27 cellular contexts compared by ENCODE assay signal in the genomic region with DNA sequence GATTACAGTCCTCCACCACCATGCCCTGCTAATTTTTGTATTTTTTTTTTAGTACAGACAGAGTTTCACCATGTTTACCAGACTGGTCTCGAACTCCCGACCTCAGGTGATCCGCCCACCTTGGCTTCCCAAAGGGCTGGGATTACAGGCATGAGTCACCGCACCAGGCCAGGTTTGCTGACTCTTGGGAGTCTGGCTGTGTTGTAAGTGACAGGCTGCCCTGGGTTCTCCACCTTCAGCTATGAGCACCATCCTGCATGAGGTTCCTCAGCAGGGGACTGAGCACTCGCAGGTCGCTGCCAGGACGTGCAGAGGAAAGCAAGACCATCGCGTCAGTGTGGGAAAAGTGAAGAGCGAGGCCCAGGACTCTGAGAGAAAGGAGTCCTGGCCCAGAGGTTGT.
DNase-seq lines count a peak whose midpoint lies in the region; ATAC-seq, FAIRE-seq and TF ChIP-seq lines count a peak whose summit lies in the region.
"Had no signal": no experiment of that assay in that cellular context is flagged by ENCODE, and none has a peak within 500 bp of the region (broad histone marks: within the 10 kb centered on the region; RNA-seq: fewer than 3 reads in every experiment).

No MANE protein-coding gene starts in this region.

- no peak for TF ChIP-seq EP300 in H1 (IDR thresholded peaks at IDR 0.05; ENCODE audit: borderline replicate concordance in 1 of 2, low read depth in 2 of 2, low read length in 2 of 2)
- no peak for TF ChIP-seq EP300 in stomach (IDR thresholded peaks at IDR 0.05)

- H3K36me3 ChIP-seq in MG63 (no peaks in the 10 kb centered on the region), H1 (ENCODE audit: control insufficient read depth in 2 of 4, insufficient read depth in 4 of 4, low read length in 3 of 4) (no peaks in the 10 kb centered on the region), stomach (no peaks in the 10 kb centered on the region)
- H3K36me3 ChIP-seq: brain microvascular endothelial cell, heart left ventricle, lower lobe of right lung, prostate gland, thoracic aorta had no signal

- H2AFZ ChIP-seq in H1 (ENCODE audit: low read length), result no peak overlapping the region

- no peaks in the 10 kb centered on the region for H3K27me3 Mint-ChIP-seq in osteocyte (ENCODE audit: unreplicated experiment)

- ATAC-seq in GM21367 (IDR thresholded peaks at IDR 0.05; ENCODE audit: unreplicated experiment), result no peak

- no peak overlapping the region for H2BK5ac ChIP-seq in H1 (ENCODE audit: low read depth, low read length)

- TF ChIP-seq POLR2A in H1 (IDR thresholded peaks at IDR 0.05; ENCODE audit: control extremely low read depth in 1 of 2, low read depth in 2 of 2, low read length in 2 of 2) (no peak), stomach (IDR thresholded peaks at IDR 0.05) (no peak), GM12891 (IDR thresholded peaks at IDR 0.05; ENCODE audit: low read depth, low read length) (no peak)

- H2BK20ac ChIP-seq in H1 (ENCODE audit: low read length), result no peak overlapping the region

- no peak overlapping the region for H3K18ac ChIP-seq in H1 (ENCODE audit: extremely low read depth, low read length)

- no peaks in the 10 kb centered on the region for H3K4me1 ChIP-seq in H1 (replicated peaks in 1 of 4; ENCODE audit: control insufficient read depth in 3 of 4, insufficient read depth in 4 of 4, low read length in 3 of 4)
- H3K4me1 ChIP-seq in stomach, result peaks cover 0 to 8% (median 2%) of the 10 kb centered on the region in 4 donors
- H3K4me1 ChIP-seq: lower lobe of right lung, prostate gland had no signal

- H2BK15ac ChIP-seq in H1 (ENCODE audit: low read length), result 0 out of 2 replicates have a peak overlapping the region, but pooled peaks have one; percentile 76

- TF ChIP-seq CTCF in H1 (IDR thresholded peaks at IDR 0.05; ENCODE audit: control extremely low read depth in 1 of 3, insufficient read depth in 1 of 3, low read depth in 1 of 3, low read length in 3 of 3) (no peak), osteocyte (IDR thresholded peaks at IDR 0.05) (no peak), stomach (IDR thresholded peaks at IDR 0.05) (no peak)

- H3K27ac ChIP-seq in H1 (ENCODE audit: low read depth, low read length) (no peak overlapping the region), stomach (no peak overlapping the region)
- H3K27ac ChIP-seq: brain microvascular endothelial cell, lower lobe of right lung, prostate gland had no signal

- H4K20me1 ChIP-seq in H1 (replicated peaks in 1 of 2; ENCODE audit: control insufficient read depth in 1 of 2, insufficient read depth in 2 of 2, low read length in 2 of 2), result no peaks in the 10 kb centered on the region

- H2AK5ac ChIP-seq in H1 (ENCODE audit: low read depth, low read length), result no peak overlapping the region

- TF ChIP-seq RAD21 in H1 (IDR thresholded peaks at IDR 0.05 in 1 of 2, conservative IDR thresholded peaks at IDR 0.05 in 1 of 2; ENCODE audit: low read depth in 2 of 2, low read length in 2 of 2), result no peak

- H3K14ac ChIP-seq in H1 (ENCODE audit: insufficient read length), result no peak overlapping the region

- no peak overlapping the region for H2BK120ac ChIP-seq in H1 (replicated peaks; ENCODE audit: low read depth, low read length)

- peaks cover 19% of the 10 kb centered on the region for H3K4me1 Mint-ChIP-seq in osteocyte (ENCODE audit: unreplicated experiment)
- H3K4me1 Mint-ChIP-seq: activated naive CD4-positive, alpha-beta T cell treated with anti-CD3 and anti-CD28 coated beads, Interleukin-2, amount 10 ng/mL, durations not matched to agents 7 days and 5 days; B cell had no signal

- no peak overlapping the region for H3K9ac ChIP-seq in H1 (replicated peaks in 1 of 4; ENCODE audit: extremely low read depth in 1 of 4, low read depth in 3 of 4, low read length in 3 of 4)

- POLR2A ChIA-PET in H1 (lab: Charles Lee; ENCODE audit: partially characterized antibody), result no interaction called here

- no peak overlapping the region for H3K4me2 ChIP-seq in H1 (ENCODE audit: insufficient read depth in 1 of 2, low read depth in 2 of 2, low read length in 2 of 2)

- H3K4me3 Mint-ChIP-seq in osteocyte (ENCODE audit: unreplicated experiment), result no peak overlapping the region
- H3K4me3 Mint-ChIP-seq: activated naive CD4-positive, alpha-beta T cell treated with anti-CD3 and anti-CD28 coated beads, Interleukin-2, amount 10 ng/mL, durations not matched to agents 7 days and 5 days; activated T-helper 1 cell treated with anti-CD3 and anti-CD28 coated beads, Interleukin-12 subunit alpha, Interleukin-12 subunit beta, Interleukin-2, Interleukin-4 antibody, amounts not matched to agents 30 ng/mL and 10 ng/mL and 1 ng/mL, durations not matched to agents 14 hours and 24 hours and 36 hours; B cell had no signal

- no peak overlapping the region for H3K23ac ChIP-seq in H1 (ENCODE audit: insufficient read length)

- H2BK12ac ChIP-seq in H1 (ENCODE audit: low read depth, low read length), result peak overlapping the region; percentile 30; the same call in 1 of the 2 replicates

- FAIRE-seq in H1 (lab: Jason Lieb, UNC) (no peak), GM12891 (lab: Jason Lieb, UNC) (no peak)
- FAIRE-seq: GM18507 had no signal

- H3K4me3 ChIP-seq in MG63 (no peak overlapping the region), H1 (ENCODE audit: extremely low read depth in 1 of 4, insufficient read depth in 2 of 4, low read depth in 3 of 4, low read length in 4 of 4) (no peak overlapping the region), stomach (no peak overlapping the region)
- H3K4me3 ChIP-seq: heart left ventricle, lower lobe of right lung, mucosa of descending colon, prostate gland, thoracic aorta had no signal

- no peak overlapping the region for H4K5ac ChIP-seq in H1 (ENCODE audit: insufficient read length, low read depth, low read length)

- no peaks in the 10 kb centered on the region for H3K79me1 ChIP-seq in H1 (ENCODE audit: low read depth, low read length)

- H4K91ac ChIP-seq in H1 (replicated peaks; ENCODE audit: insufficient read length, low read length), result no peak overlapping the region

- in situ Hi-C loops in G401 (cut with HindIII; ENCODE audit: low sequenced_read_pairs), result no loop called here

- peak overlapping the region; percentile 35 for H3K27ac Mint-ChIP-seq in osteocyte (ENCODE audit: unreplicated experiment)
- H3K27ac Mint-ChIP-seq: activated naive CD4-positive, alpha-beta T cell treated with anti-CD3 and anti-CD28 coated beads, Interleukin-2, amount 10 ng/mL, durations not matched to agents 7 days and 5 days; activated T-helper 1 cell treated with anti-CD3 and anti-CD28 coated beads, Interleukin-12 subunit alpha, Interleukin-12 subunit beta, Interleukin-2, Interleukin-4 antibody, amounts not matched to agents 30 ng/mL and 10 ng/mL and 1 ng/mL, durations not matched to agents 14 hours and 24 hours and 36 hours; B cell had no signal

- H3K27me3 ChIP-seq in MG63, result no peaks in the 10 kb centered on the region
- H3K27me3 ChIP-seq in H1 (replicated peaks in 1 of 4; ENCODE audit: control insufficient read depth in 3 of 4, extremely low read depth in 1 of 4, insufficient read depth in 3 of 4, low read length in 3 of 4), result no peaks in the 10 kb centered on the region
- no peaks in the 10 kb centered on the region for H3K27me3 ChIP-seq in stomach
- H3K27me3 ChIP-seq: brain microvascular endothelial cell, heart left ventricle had no signal

- H3K4ac ChIP-seq in H1 (replicated peaks; ENCODE audit: insufficient read length, low read depth, low read length), result no peak overlapping the region

- 87% methylated on average over 10 of the region's 10 CpGs; no CpG with 5 or more reads in 1 of the 2 experiments for WGBS in H1 (ENCODE audit: extremely low coverage in 1 of 2, insufficient coverage in 1 of 2, insufficient read length in 1 of 2, insufficient replicate concordance in 2 of 2, low coverage in 1 of 2, low lambda C conversion rate in 2 of 2, missing lambda C conversion rate in 1 of 2), 2 experiments
- 82 to 88% (median 84%) methylated on average over 10 of the region's 10 CpGs for WGBS in stomach, 5 donors

- H3K56ac ChIP-seq in H1 (replicated peaks; ENCODE audit: insufficient read length, low read depth, low read length), result no peak overlapping the region

- H3K9me3 ChIP-seq in MG63, result no peaks in the 10 kb centered on the region
- no peaks in the 10 kb centered on the region for H3K9me3 ChIP-seq in H1 (ENCODE audit: insufficient read depth in 2 of 2, low read depth in 1 of 2, low read length in 1 of 2)
- H3K9me3 ChIP-seq in stomach, result no peaks in the 10 kb centered on the region
- H3K9me3 ChIP-seq: heart left ventricle, lower lobe of right lung, mucosa of descending colon, prostate gland, thoracic aorta had no signal

- no peaks in the 10 kb centered on the region for H3K9me3 Mint-ChIP-seq in osteocyte (ENCODE audit: unreplicated experiment)
- H3K9me3 Mint-ChIP-seq: activated naive CD4-positive, alpha-beta T cell treated with anti-CD3 and anti-CD28 coated beads, Interleukin-2, amount 10 ng/mL, durations not matched to agents 7 days and 5 days; activated T-helper 1 cell treated with anti-CD3 and anti-CD28 coated beads, Interleukin-12 subunit alpha, Interleukin-12 subunit beta, Interleukin-2, Interleukin-4 antibody, amounts not matched to agents 30 ng/mL and 10 ng/mL and 1 ng/mL, durations not matched to agents 14 hours and 24 hours and 36 hours had no signal

- no peaks in the 10 kb centered on the region for H3K36me3 Mint-ChIP-seq in osteocyte (ENCODE audit: unreplicated experiment)
- H3K36me3 Mint-ChIP-seq: activated naive CD4-positive, alpha-beta T cell treated with anti-CD3 and anti-CD28 coated beads, Interleukin-2, amount 10 ng/mL, durations not matched to agents 7 days and 5 days had no signal

- H4K8ac ChIP-seq in H1 (ENCODE audit: extremely low read depth, insufficient read depth, low read length), result no peak overlapping the region

- CTCF ChIA-PET in H1 (lab: Charles Lee; ENCODE audit: partially characterized antibody), result interaction anchor here (0.6 to 4.2 kb wide), 7 partner anchors 66 to 336 kb away, joined by 3 to 31 read pairs (median 4); no protein-coding TSS in a partner anchor

- peak; percentile 77 for DNase-seq in G401 (ENCODE audit: low spot score)
- peak; percentile 24 for DNase-seq in MG63
- no peak for DNase-seq in H1 (ENCODE audit: low read depth in 1 of 2, low spot score in 2 of 2)
- no peak for DNase-seq in osteocyte (ENCODE audit: extremely low spot score, unreplicated experiment)
- DNase-seq in stomach, result no peak
- DNase-seq in GM12891 (ENCODE audit: insufficient read length, low spot score), result no peak
- DNase-seq in GOT3 (lab: John Stamatoyannopoulos, UW), result no peak
- DNase-seq: activated CD4-positive, alpha-beta T cell treated with anti-CD3 and anti-CD28 coated beads, Interleukin-2, amount 50 U/mL, for 4 hours; activated naive CD4-positive, alpha-beta T cell treated with anti-CD3 and anti-CD28 coated beads, Interleukin-2, amount 10 ng/mL, durations not matched to agents 7 days and 5 days; amniotic stem cell; brain microvascular endothelial cell; DMS79 treated with DMSO at 0.1 percent for 48 hours; effector CD4-positive, alpha-beta T cell; lower lobe of right lung; mucosa of descending colon; NCI-H2029; NCI-H2227 treated with DMSO at 0.1 percent for 48 hours; RPMI8226; stimulated activated naive CD4-positive, alpha-beta T cell treated with Interleukin-2 at 50 U/mL for 16 hours; T-helper 1 cell had no signal

- no peaks in the 10 kb centered on the region for H3K79me2 ChIP-seq in H1 (ENCODE audit: control insufficient read depth in 1 of 2, insufficient read depth in 2 of 2, low read length in 2 of 2)

- intact Hi-C loops in stomach (cut with DNase I; ENCODE audit: low total_unique reads), result loop anchor here (10.0 kb wide), 1 partner anchor 335 kb away; no protein-coding TSS in a partner anchor

- no peaks in the 10 kb centered on the region for H3K23me2 ChIP-seq in H1 (ENCODE audit: low read depth, low read length)

Comparison
In these comparisons a context has a peak if more than half of its experiments do, and no peak if none do; other contexts are left out.
1. DNase-seq: peak in G401 (single experiment) and MG63 (single experiment); none in H1 (0 of 2), osteocyte (single experiment), stomach (single experiment), GM12891 (single experiment) and GOT3 (single experiment).